In genomic region chr3:172002512-172003078, GRCh38 we compare ENCODE assay signal across 8 cellular contexts.
"Had no signal": no experiment of that assay in that cellular context is flagged by ENCODE, and none has a peak within 500 bp of the region (broad histone marks: within the 10 kb centered on the region; RNA-seq: fewer than 3 reads in every experiment).

No MANE protein-coding gene starts in this region.

- H3K4me3 ChIP-seq: cardiac muscle cell, pancreas, thyroid gland, vagina had no signal

- H3K27ac ChIP-seq: cardiac muscle cell, pancreas, thyroid gland, vagina had no signal

- H3K27me3 ChIP-seq: cardiac muscle cell, pancreas, thyroid gland, vagina had no signal

- H3K36me3 ChIP-seq: cardiac muscle cell, pancreas, thyroid gland, vagina had no signal

- H3K4me1 ChIP-seq: pancreas, vagina had no signal

- DNase-seq: activated CD4-positive, alpha-beta memory T cell treated with anti-CD3 and anti-CD28 coated beads for 36 hours; activated CD8-positive, alpha-beta memory T cell treated with anti-CD3 and anti-CD28 coated beads, Interleukin-2, amount 50 U/mL, for 4 hours; activated naive CD8-positive, alpha-beta T cell treated with anti-CD3 and anti-CD28 coated beads, Interleukin-2, amount 50 U/mL, for 24 hours; kidney glomerular epithelial cell; pancreas; thyroid gland had no signal

- H3K9me3 ChIP-seq: pancreas, thyroid gland, vagina had no signal
